ENCODE assay signal across 19 cellular contexts in the genomic region with DNA sequence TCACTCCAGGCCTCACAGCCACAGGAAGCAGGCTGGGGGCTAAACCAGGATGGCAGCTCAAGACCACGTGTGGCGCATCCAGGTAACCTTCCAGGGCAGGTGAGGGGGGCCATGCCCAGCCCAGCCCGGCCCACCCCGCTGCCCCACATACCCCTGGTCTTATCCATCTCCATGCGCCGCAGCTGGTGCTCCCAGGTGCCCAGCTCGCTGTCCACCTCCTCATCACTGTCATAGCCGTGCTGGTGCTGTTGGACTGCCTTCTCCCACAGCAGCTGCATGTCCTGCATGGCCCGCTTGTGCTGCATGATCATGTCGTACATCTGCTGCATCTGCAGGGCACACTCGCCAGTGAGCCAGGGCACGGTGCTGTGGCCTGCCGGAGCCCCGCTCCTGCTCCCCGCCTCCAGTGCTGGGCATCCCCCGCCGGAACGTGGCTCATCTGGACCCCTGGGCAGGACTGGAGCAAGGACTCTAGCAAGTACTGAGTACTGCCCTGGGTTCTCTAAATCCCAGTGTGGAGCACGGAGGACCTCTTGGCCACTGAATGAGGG. TPM values are rescaled to one million over a fixed set of nuclear protein-coding genes. Genes with fewer than 3 reads are reported as not detected.
"Had no signal": no experiment of that assay in that cellular context is flagged by ENCODE, and none has a peak within 500 bp of the region (broad histone marks: within the 10 kb centered on the region; RNA-seq: fewer than 3 reads in every experiment).

No MANE protein-coding gene starts in this region.

- H3K9me3 ChIP-seq: SK-N-SH had no signal

- H3K4me1 Mint-ChIP-seq: IgD-negative memory B cell had no signal

- H3K27ac Mint-ChIP-seq: IgD-negative memory B cell had no signal

- DNase-seq: Kasumi-1; MM.1S; NCI-H1436; NCI-H187; NCI-H2029; NCI-H446 treated with DMSO at 0.1 percent for 48 hours; NCI-H526; NK-92 treated with Interleukin-12 subunit alpha and Interleukin-12 subunit beta, amount 100 ng/mL, for 24 hours; PC-3; SHP77 had no signal

- H3K27me3 Mint-ChIP-seq: IgD-negative memory B cell had no signal

- ATAC-seq: K562, Panc1, PC-3 had no signal

- H3K4me2 ChIP-seq: KMS-11, SK-N-SH had no signal

- H3K4me3 ChIP-seq: K562 had no signal

- H3K4me3 Mint-ChIP-seq: IgD-negative memory B cell had no signal

- H3K9me3 Mint-ChIP-seq: IgD-negative memory B cell had no signal

- H3K27ac ChIP-seq: KMS-11, RWPE1 had no signal

- H3K9ac ChIP-seq: KMS-11, SK-N-SH had no signal

- FAIRE-seq: K562 had no signal

RNA-seq across cellular contexts. Expression of a gene that starts 6.0 kb away (rescaled TPM):
- total RNA-seq: HT-29, K562, M059J, OCI-LY7, PC-3 had no signal
- polyA plus RNA-seq: IgD-negative memory B cell, K562 had no signal
